ENCODE assay signal across 21 cellular contexts in genomic region chr20:48246391-48246790, GRCh38.
DNase-seq lines count a peak whose midpoint lies in the region; ATAC-seq, FAIRE-seq and TF ChIP-seq lines count a peak whose summit lies in the region.
"Had no signal": no experiment of that assay in that cellular context is flagged by ENCODE, and none has a peak within 500 bp of the region (broad histone marks: within the 10 kb centered on the region; RNA-seq: fewer than 3 reads in every experiment).

No MANE protein-coding gene starts in this region.

- no peak overlapping the region for H3K56ac ChIP-seq in H1 (replicated peaks; ENCODE audit: insufficient read length, low read depth, low read length)

- H3K9me3 ChIP-seq in BLaER1 treated with 17β-estradiol and CSF1 and Interleukin-3, amounts not matched to agents 10 nM and 100 nM (replicated peaks in 1 of 11): no peaks in the 10 kb centered on the region
- H3K9me3 ChIP-seq in RWPE2 (ENCODE audit: severe bottlenecking): no peaks in the 10 kb centered on the region
- H3K9me3 ChIP-seq in H1 (ENCODE audit: insufficient read depth in 2 of 2, low read depth in 1 of 2, low read length in 1 of 2): no peaks in the 10 kb centered on the region

- H4K91ac ChIP-seq in H1 (replicated peaks; ENCODE audit: insufficient read length, low read length): no peak overlapping the region

- intact Hi-C loops in sciatic nerve (cut with DNase I): no loop called here

- 94% methylated on average over 3 of the region's 3 CpGs; no CpG with 5 or more reads in 1 of the 2 experiments for WGBS in H1 (ENCODE audit: extremely low coverage in 1 of 2, insufficient coverage in 1 of 2, insufficient read length in 1 of 2, insufficient replicate concordance in 2 of 2, low coverage in 1 of 2, low lambda C conversion rate in 2 of 2, missing lambda C conversion rate in 1 of 2), 2 experiments

- no peak for FAIRE-seq in H1 (lab: Jason Lieb, UNC)
- FAIRE-seq: D721Med, GM12891, GM19239 had no signal

- POLR2A ChIA-PET in H1 (lab: Charles Lee; ENCODE audit: partially characterized antibody): no interaction called here

- H3K79me1 ChIP-seq in H1 (ENCODE audit: low read depth, low read length): no peaks in the 10 kb centered on the region

- DNase-seq in RWPE2 (ENCODE audit: low spot score) (peak; percentile 66), H1 (ENCODE audit: low read depth in 1 of 2, low spot score in 2 of 2) (no peak), sciatic nerve (ENCODE audit: low spot score) (peak; percentile 19), NCI-H146 (lab: John Stamatoyannopoulos, UW) (no peak), GF-D8 (lab: John Stamatoyannopoulos, UW) (no peak), caudate nucleus (lab: John Stamatoyannopoulos, UW) (no peak)
- no peak for DNase-seq in effector CD4-positive, alpha-beta T cell
- DNase-seq: CD4-positive, alpha-beta T cell; CD8-positive, alpha-beta memory T cell; DMS 273 treated with DMSO at 0.1 percent for 48 hours; DMS79; EL; GDM1; H9; HFFc6 had no signal

- CTCF ChIA-PET in H1 (lab: Charles Lee; ENCODE audit: partially characterized antibody): no interaction called here

- no peaks in the 10 kb centered on the region for H3K23me2 ChIP-seq in H1 (ENCODE audit: low read depth, low read length)

- H3K4me1 ChIP-seq in BLaER1 treated with 17β-estradiol and CSF1 and Interleukin-3, amounts not matched to agents 10 nM and 100 nM: peaks cover 0 to 34% (median 21%) of the 10 kb centered on the region in 10 experiments; a peak in 14 of 20 replicates
- H3K4me1 ChIP-seq in RWPE2 (ENCODE audit: insufficient read depth, poor library complexity, severe bottlenecking): no peaks in the 10 kb centered on the region
- peaks cover 0 to 7% (median 2%) of the 10 kb centered on the region in 4 experiments; a peak in 3 of 7 replicates for H3K4me1 ChIP-seq in H1 (replicated peaks in 1 of 4; ENCODE audit: control insufficient read depth in 3 of 4, insufficient read depth in 4 of 4, low read length in 3 of 4)

- no peak for TF ChIP-seq RAD21 in H1 (IDR thresholded peaks at IDR 0.05 in 1 of 2, conservative IDR thresholded peaks at IDR 0.05 in 1 of 2; ENCODE audit: low read depth in 2 of 2, low read length in 2 of 2)

- no peak overlapping the region for H2BK15ac ChIP-seq in H1 (ENCODE audit: low read length)

- no peak for TF ChIP-seq EP300 in H1 (IDR thresholded peaks at IDR 0.05; ENCODE audit: borderline replicate concordance in 1 of 2, low read depth in 2 of 2, low read length in 2 of 2)

- H3K23ac ChIP-seq in H1 (ENCODE audit: insufficient read length): no peak overlapping the region

- peak overlapping the region in 8 of 11 experiments; percentile 35 to 78 (median 52); a peak in 12 of 22 replicates for H3K4me2 ChIP-seq in BLaER1 treated with 17β-estradiol and CSF1 and Interleukin-3, amounts not matched to agents 10 nM and 100 nM
- no peak overlapping the region for H3K4me2 ChIP-seq in H1 (ENCODE audit: insufficient read depth in 1 of 2, low read depth in 2 of 2, low read length in 2 of 2)

- no peak overlapping the region for H3K4me3 ChIP-seq in BLaER1 treated with 17β-estradiol and CSF1 and Interleukin-3, amounts not matched to agents 10 nM and 100 nM
- no peak overlapping the region for H3K4me3 ChIP-seq in RWPE2 (ENCODE audit: severe bottlenecking)
- H3K4me3 ChIP-seq in H1 (ENCODE audit: extremely low read depth in 1 of 4, insufficient read depth in 2 of 4, low read depth in 3 of 4, low read length in 4 of 4): no peak overlapping the region
- H3K4me3 ChIP-seq: GM23248 had no signal

- no peak for TF ChIP-seq POLR2A in H1 (IDR thresholded peaks at IDR 0.05; ENCODE audit: control extremely low read depth in 1 of 2, low read depth in 2 of 2, low read length in 2 of 2)

- H3K14ac ChIP-seq in H1 (ENCODE audit: insufficient read length): no peak overlapping the region

- H3K79me2 ChIP-seq in H1 (ENCODE audit: control insufficient read depth in 1 of 2, insufficient read depth in 2 of 2, low read length in 2 of 2): no peaks in the 10 kb centered on the region

- H2AK5ac ChIP-seq in H1 (ENCODE audit: low read depth, low read length): no peak overlapping the region

- TF ChIP-seq CTCF in RWPE2 (IDR thresholded peaks at IDR 0.05; ENCODE audit: poor library complexity, severe bottlenecking) (no peak), H1 (IDR thresholded peaks at IDR 0.05; ENCODE audit: control extremely low read depth in 1 of 3, insufficient read depth in 1 of 3, low read depth in 1 of 3, low read length in 3 of 3) (no peak)

- H2AFZ ChIP-seq in H1 (ENCODE audit: low read length): no peak overlapping the region
- H2AFZ ChIP-seq: GM23248 had no signal

- no peaks in the 10 kb centered on the region for H3K27me3 ChIP-seq in BLaER1 treated with 17β-estradiol and CSF1 and Interleukin-3, amounts not matched to agents 10 nM and 100 nM
- H3K27me3 ChIP-seq in RWPE2 (ENCODE audit: insufficient read depth, poor library complexity, severe bottlenecking) (no peaks in the 10 kb centered on the region), H1 (replicated peaks in 1 of 4; ENCODE audit: control insufficient read depth in 3 of 4, extremely low read depth in 1 of 4, insufficient read depth in 3 of 4, low read length in 3 of 4) (no peaks in the 10 kb centered on the region)

- no peak overlapping the region for H2BK20ac ChIP-seq in H1 (ENCODE audit: low read length)

- no peak overlapping the region for H3K9ac ChIP-seq in BLaER1 treated with 17β-estradiol and CSF1 and Interleukin-3, amounts not matched to agents 10 nM and 100 nM
- H3K9ac ChIP-seq in H1 (replicated peaks in 1 of 4; ENCODE audit: extremely low read depth in 1 of 4, low read depth in 3 of 4, low read length in 3 of 4): no peak overlapping the region
- H3K9ac ChIP-seq: GM23248 had no signal

- H2BK12ac ChIP-seq in H1 (ENCODE audit: low read depth, low read length): no peak overlapping the region

- H2BK120ac ChIP-seq in H1 (replicated peaks; ENCODE audit: low read depth, low read length): no peak overlapping the region

- no peak overlapping the region for H2BK5ac ChIP-seq in H1 (ENCODE audit: low read depth, low read length)

- no peaks in the 10 kb centered on the region for H4K20me1 ChIP-seq in BLaER1 treated with 17β-estradiol and CSF1 and Interleukin-3, amounts not matched to agents 10 nM and 100 nM
- no peaks in the 10 kb centered on the region for H4K20me1 ChIP-seq in H1 (replicated peaks in 1 of 2; ENCODE audit: control insufficient read depth in 1 of 2, insufficient read depth in 2 of 2, low read length in 2 of 2)

- no peak overlapping the region for H3K4ac ChIP-seq in H1 (replicated peaks; ENCODE audit: insufficient read length, low read depth, low read length)

- H4K5ac ChIP-seq in H1 (ENCODE audit: insufficient read length, low read depth, low read length): no peak overlapping the region

- H3K27ac ChIP-seq in BLaER1 treated with 17β-estradiol and CSF1 and Interleukin-3, amounts not matched to agents 10 nM and 100 nM: no peak overlapping the region
- no peak overlapping the region for H3K27ac ChIP-seq in RWPE2 (ENCODE audit: poor library complexity, severe bottlenecking)
- no peak overlapping the region for H3K27ac ChIP-seq in H1 (ENCODE audit: low read depth, low read length)
- H3K27ac ChIP-seq in caudate nucleus (ENCODE audit: low read depth, low read length): no peak overlapping the region
- H3K27ac ChIP-seq: GM23248 had no signal

- H4K8ac ChIP-seq in H1 (ENCODE audit: extremely low read depth, insufficient read depth, low read length): no peak overlapping the region

- no peaks in the 10 kb centered on the region for H3K36me3 ChIP-seq in BLaER1 treated with 17β-estradiol and CSF1 and Interleukin-3, amounts not matched to agents 10 nM and 100 nM
- H3K36me3 ChIP-seq in RWPE2 (ENCODE audit: low read depth) (no peaks in the 10 kb centered on the region), H1 (ENCODE audit: control insufficient read depth in 2 of 4, insufficient read depth in 4 of 4, low read length in 3 of 4) (no peaks in the 10 kb centered on the region)

- ATAC-seq in RWPE2 (ENCODE audit: low read depth): no peak
- ATAC-seq in sciatic nerve: no peak
- ATAC-seq: HCT116 had no signal

- no peak overlapping the region for H3K18ac ChIP-seq in H1 (ENCODE audit: extremely low read depth, low read length)

TF ChIP-seq in H1, 55 proteins besides CTCF, POLR2A, EP300 and RAD21:
- TF ChIP-seq KDM1A (IDR thresholded peaks at IDR 0.05; ENCODE audit: borderline replicate concordance, low read length): peak; percentile 78; the same call in 1 of the 2 replicates
- no peak for TF ChIP-seq CTBP2 (IDR thresholded peaks at IDR 0.05; ENCODE audit: borderline replicate concordance, insufficient read depth, insufficient read length, low read length)
- no peak for TF ChIP-seq CBX5 (IDR thresholded peaks at IDR 0.05; ENCODE audit: low read depth, low read length)

Comparison
In these comparisons a context has a peak if more than half of its experiments do, and no peak if none do; other contexts are left out.
1. H3K4me2 ChIP-seq: peak in BLaER1 treated with 17β-estradiol and CSF1 and Interleukin-3, amounts not matched to agents 10 nM and 100 nM (8 of 11); none in H1 (0 of 2).
2. DNase-seq: peak in RWPE2 (single experiment) and sciatic nerve (single experiment); none in H1 (0 of 2), NCI-H146 (single experiment), GF-D8 (single experiment), effector CD4-positive, alpha-beta T cell (single experiment) and caudate nucleus (0 of 61).